In genomic region chr17:20173091-20173490, GRCh38 we compare ENCODE assay signal across 24 cellular contexts.
A peak's percentile ranks its signal among the peaks of the same experiment; 100 is the strongest.
DNase-seq lines count a peak whose midpoint lies in the region; ATAC-seq, FAIRE-seq and TF ChIP-seq lines count a peak whose summit lies in the region.
"Had no signal": no experiment of that assay in that cellular context is flagged by ENCODE, and none has a peak within 500 bp of the region (broad histone marks: within the 10 kb centered on the region; RNA-seq: fewer than 3 reads in every experiment).

No MANE protein-coding gene starts in this region.

- no peaks in the 10 kb centered on the region for H4K20me1 ChIP-seq in osteoblast (ENCODE audit: insufficient read depth, low read length)

- H3K36me3 ChIP-seq in osteoblast (ENCODE audit: insufficient read depth, low read length) (no peaks in the 10 kb centered on the region), transverse colon (no peaks in the 10 kb centered on the region)
- H3K36me3 ChIP-seq: ascending aorta, neutrophil, thyroid gland had no signal

- no peaks in the 10 kb centered on the region for H3K9me3 ChIP-seq in osteoblast (ENCODE audit: low read depth, low read length)
- H3K9me3 ChIP-seq in transverse colon, result no peaks in the 10 kb centered on the region
- H3K9me3 ChIP-seq: ascending aorta, neutrophil, thyroid gland had no signal

- H3K4me3 Mint-ChIP-seq in effector memory CD8-positive, alpha-beta T cell, result no peak overlapping the region
- H3K4me3 Mint-ChIP-seq: activated CD4-positive, alpha-beta memory T cell treated with anti-CD3 and anti-CD28 coated beads for 36 hours; stimulated activated naive B cell treated with anti-CD40 and anti-IgM and Interleukin-4, amounts not matched to agents 10 μg/mL and 1 μg/mL and 100 μg/mL, for 72 hours; T-helper 17 cell had no signal

- TF ChIP-seq CTCF in osteoblast (IDR thresholded peaks at IDR 0.05; ENCODE audit: extremely low read depth, low read depth, low read length) (no peak), transverse colon (IDR thresholded peaks at IDR 0.05) (no peak)

- TF ChIP-seq POLR2A in transverse colon (IDR thresholded peaks at IDR 0.05), result no peak

- intact Hi-C loops in transverse colon (cut with DNase I; ENCODE audit: low total_unique reads), result no loop called here

- no peak for ATAC-seq in effector memory CD8-positive, alpha-beta T cell (replicated peaks)
- ATAC-seq: stimulated activated naive B cell treated with anti-CD40 and anti-IgM and Interleukin-4, amounts not matched to agents 10 μg/mL and 1 μg/mL and 100 μg/mL, for 72 hours; T-helper 17 cell had no signal

- no peaks in the 10 kb centered on the region for H3K36me3 Mint-ChIP-seq in effector memory CD8-positive, alpha-beta T cell (ENCODE audit: insufficient read depth)
- H3K36me3 Mint-ChIP-seq: activated CD4-positive, alpha-beta memory T cell treated with anti-CD3 and anti-CD28 coated beads for 36 hours; stimulated activated naive B cell treated with anti-CD40 and anti-IgM and Interleukin-4, amounts not matched to agents 10 μg/mL and 1 μg/mL and 100 μg/mL, for 72 hours had no signal

- FAIRE-seq in endometrium (lab: Jason Lieb, UNC), result peak; percentile 95

- H3K79me2 ChIP-seq in osteoblast (ENCODE audit: insufficient read depth, low read length), result peaks cover 81% of the 10 kb centered on the region

- H3K27me3 ChIP-seq in osteoblast (ENCODE audit: insufficient read depth, low read length) (no peaks in the 10 kb centered on the region), transverse colon (no peaks in the 10 kb centered on the region)
- H3K27me3 ChIP-seq: ascending aorta, neutrophil, thyroid gland had no signal

- no peaks in the 10 kb centered on the region for H3K4me1 Mint-ChIP-seq in effector memory CD8-positive, alpha-beta T cell (ENCODE audit: low read depth in 2 of 2)
- H3K4me1 Mint-ChIP-seq: stimulated activated naive B cell treated with anti-CD40 and anti-IgM and Interleukin-4, amounts not matched to agents 10 μg/mL and 1 μg/mL and 100 μg/mL, for 72 hours had no signal

- H3K27me3 Mint-ChIP-seq in effector memory CD8-positive, alpha-beta T cell, result no peaks in the 10 kb centered on the region
- H3K27me3 Mint-ChIP-seq: activated CD4-positive, alpha-beta memory T cell treated with anti-CD3 and anti-CD28 coated beads for 36 hours; stimulated activated naive B cell treated with anti-CD40 and anti-IgM and Interleukin-4, amounts not matched to agents 10 μg/mL and 1 μg/mL and 100 μg/mL, for 72 hours had no signal

- peak overlapping the region; percentile 60 for H3K27ac ChIP-seq in osteoblast (ENCODE audit: low read depth, low read length)
- H3K27ac ChIP-seq in transverse colon, result no peak overlapping the region
- H3K27ac ChIP-seq: neutrophil, thyroid gland had no signal

- TF ChIP-seq EP300 in transverse colon (IDR thresholded peaks at IDR 0.05; ENCODE audit: low read depth), result no peak

- H3K4me3 ChIP-seq in osteoblast (ENCODE audit: insufficient read depth, low read length), result no peak overlapping the region
- H3K4me3 ChIP-seq in transverse colon, result no peak overlapping the region
- H3K4me3 ChIP-seq: ascending aorta, thyroid gland had no signal

- H3K4me1 ChIP-seq in osteoblast (ENCODE audit: insufficient read depth, low read length), result peaks cover 47% of the 10 kb centered on the region
- peaks cover 0 to 8% (median 0%) of the 10 kb centered on the region in 4 donors for H3K4me1 ChIP-seq in transverse colon
- H3K4me1 ChIP-seq: thyroid gland had no signal

- DNase-seq in ELR (ENCODE audit: low read depth) (peak; percentile 19), RPMI7951 (ENCODE audit: low read depth) (peak; percentile 23), osteoblast (ENCODE audit: insufficient read length, low spot score, missing footprints) (no peak), transverse colon (no peak), OCI-M1 (lab: John Stamatoyannopoulos, UW) (no peak), KBM-7 (no peak)
- no peak for DNase-seq in effector memory CD8-positive, alpha-beta T cell
- DNase-seq: activated CD4-positive, alpha-beta memory T cell treated with anti-CD3 and anti-CD28 coated beads for 36 hours; activated naive CD4-positive, alpha-beta T cell treated with Interleukin-2 at 50 U/mL for 16 hours; cortex of kidney; DMS79 treated with DMSO at 0.1 percent for 48 hours; foreskin melanocyte; kidney glomerular epithelial cell; NCI-H1417; NCI-H2107; NCI-H510A treated with DMSO at 0.1 percent for 48 hours; SHP77 treated with DMSO at 0.1 percent for 48 hours; stimulated activated CD4-positive, alpha-beta T cell treated with anti-CD3 and anti-CD28 coated beads, Interleukin-15, amount 100 ng/mL, for 24 hours; stimulated activated naive B cell treated with anti-CD40 and anti-IgM and Interleukin-4, amounts not matched to agents 10 μg/mL and 1 μg/mL and 100 μg/mL, for 72 hours; T-helper 17 cell; thyroid gland had no signal

- H3K9me3 Mint-ChIP-seq in effector memory CD8-positive, alpha-beta T cell, result no peaks in the 10 kb centered on the region
- H3K9me3 Mint-ChIP-seq: activated CD4-positive, alpha-beta memory T cell treated with anti-CD3 and anti-CD28 coated beads for 36 hours; stimulated activated naive B cell treated with anti-CD40 and anti-IgM and Interleukin-4, amounts not matched to agents 10 μg/mL and 1 μg/mL and 100 μg/mL, for 72 hours had no signal

- WGBS in transverse colon (ENCODE audit: low coverage in 1 of 2), 2 donors, result 52 to 57% methylated on average over 1 of the region's 1 CpG

- no peak overlapping the region for H2AFZ ChIP-seq in osteoblast (ENCODE audit: low read length)

- H3K4me2 ChIP-seq in osteoblast (ENCODE audit: insufficient read depth, low read length), result peak overlapping the region; percentile 10

- in situ Hi-C loops in transverse colon (cut with MboI; ENCODE audit: low pct_ligation_motif_present in 1 of 4, low pct_unique_long_range_greater_than_20kb in 1 of 4, low sequenced_read_pairs in 3 of 4) (no loop called here), KBM-7 (cut with MboI; ENCODE audit: low pct_unique_long_range_greater_than_20kb, low sequenced_read_pairs) (no loop called here)

- H3K27ac Mint-ChIP-seq in effector memory CD8-positive, alpha-beta T cell, result no peak overlapping the region
- H3K27ac Mint-ChIP-seq: activated CD4-positive, alpha-beta memory T cell treated with anti-CD3 and anti-CD28 coated beads for 36 hours; stimulated activated naive B cell treated with anti-CD40 and anti-IgM and Interleukin-4, amounts not matched to agents 10 μg/mL and 1 μg/mL and 100 μg/mL, for 72 hours; T-helper 17 cell had no signal

Comparison
In these comparisons a context has a peak if more than half of its experiments do, and no peak if none do; other contexts are left out.
1. DNase-seq: peak in ELR (single experiment) and RPMI7951 (single experiment); none in osteoblast (single experiment), transverse colon (single experiment), OCI-M1 (single experiment), KBM-7 (single experiment) and effector memory CD8-positive, alpha-beta T cell (0 of 3).